Comparison of ENCODE assay signal across 2 cellular contexts in the genomic region with DNA sequence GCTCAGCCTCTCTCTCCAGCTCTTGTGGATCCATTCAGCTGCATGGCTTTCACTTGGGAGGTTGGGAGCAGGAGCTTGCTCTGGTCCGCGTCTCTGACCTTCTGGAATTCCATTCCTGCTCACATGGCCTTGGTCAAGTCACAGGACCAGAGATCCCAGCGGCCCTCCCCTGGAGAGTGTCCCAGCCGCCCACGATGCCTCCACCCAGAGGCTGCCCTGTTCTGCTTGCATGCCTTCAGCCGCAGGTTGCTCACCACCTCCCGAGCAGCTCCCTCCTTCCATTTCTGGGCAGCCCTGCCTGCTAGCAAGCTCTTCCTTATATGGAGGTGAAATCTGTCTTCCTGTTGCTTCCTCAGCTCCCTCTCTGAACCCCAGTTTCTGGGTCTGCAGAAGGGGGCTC.
TF ChIP-seq lines count a peak whose summit lies in the region.

No MANE protein-coding gene starts in this region.

TF ChIP-seq in HCT116, 20 proteins besides CTCF, POLR2A, EP300 and RAD21 (continued from another document):
- TF ChIP-seq, protein P1, sequence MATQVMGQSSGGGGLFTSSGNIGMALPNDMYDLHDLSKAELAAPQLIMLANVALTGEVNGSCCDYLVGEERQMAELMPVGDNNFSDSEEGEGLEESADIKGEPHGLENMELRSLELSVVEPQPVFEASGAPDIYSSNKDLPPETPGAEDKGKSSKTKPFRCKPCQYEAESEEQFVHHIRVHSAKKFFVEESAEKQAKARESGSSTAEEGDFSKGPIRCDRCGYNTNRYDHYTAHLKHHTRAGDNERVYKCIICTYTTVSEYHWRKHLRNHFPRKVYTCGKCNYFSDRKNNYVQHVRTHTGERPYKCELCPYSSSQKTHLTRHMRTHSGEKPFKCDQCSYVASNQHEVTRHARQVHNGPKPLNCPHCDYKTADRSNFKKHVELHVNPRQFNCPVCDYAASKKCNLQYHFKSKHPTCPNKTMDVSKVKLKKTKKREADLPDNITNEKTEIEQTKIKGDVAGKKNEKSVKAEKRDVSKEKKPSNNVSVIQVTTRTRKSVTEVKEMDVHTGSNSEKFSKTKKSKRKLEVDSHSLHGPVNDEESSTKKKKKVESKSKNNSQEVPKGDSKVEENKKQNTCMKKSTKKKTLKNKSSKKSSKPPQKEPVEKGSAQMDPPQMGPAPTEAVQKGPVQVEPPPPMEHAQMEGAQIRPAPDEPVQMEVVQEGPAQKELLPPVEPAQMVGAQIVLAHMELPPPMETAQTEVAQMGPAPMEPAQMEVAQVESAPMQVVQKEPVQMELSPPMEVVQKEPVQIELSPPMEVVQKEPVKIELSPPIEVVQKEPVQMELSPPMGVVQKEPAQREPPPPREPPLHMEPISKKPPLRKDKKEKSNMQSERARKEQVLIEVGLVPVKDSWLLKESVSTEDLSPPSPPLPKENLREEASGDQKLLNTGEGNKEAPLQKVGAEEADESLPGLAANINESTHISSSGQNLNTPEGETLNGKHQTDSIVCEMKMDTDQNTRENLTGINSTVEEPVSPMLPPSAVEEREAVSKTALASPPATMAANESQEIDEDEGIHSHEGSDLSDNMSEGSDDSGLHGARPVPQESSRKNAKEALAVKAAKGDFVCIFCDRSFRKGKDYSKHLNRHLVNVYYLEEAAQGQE (IDR thresholded peaks at IDR 0.05; ENCODE audit: low read depth): no peak
- TF ChIP-seq, protein P2, sequence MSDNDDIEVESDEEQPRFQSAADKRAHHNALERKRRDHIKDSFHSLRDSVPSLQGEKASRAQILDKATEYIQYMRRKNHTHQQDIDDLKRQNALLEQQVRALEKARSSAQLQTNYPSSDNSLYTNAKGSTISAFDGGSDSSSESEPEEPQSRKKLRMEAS (IDR thresholded peaks at IDR 0.05): no peak
- TF ChIP-seq ELF1 (IDR thresholded peaks at IDR 0.05; ENCODE audit: borderline replicate concordance, low read depth): no peak
- no peak for TF ChIP-seq FOSL1 (IDR thresholded peaks at IDR 0.05; ENCODE audit: low read depth)
- no peak for TF ChIP-seq CEBPB (IDR thresholded peaks at IDR 0.05; ENCODE audit: low read depth)
- TF ChIP-seq YY1 (IDR thresholded peaks at IDR 0.05; ENCODE audit: extremely low read depth, insufficient replicate concordance, low read depth, low read length): no peak
- TF ChIP-seq ZNF274 (IDR thresholded peaks at IDR 0.05; ENCODE audit: low read depth, low read length): no peak
- no peak for TF ChIP-seq SIN3A (IDR thresholded peaks at IDR 0.05; ENCODE audit: low read depth)

TF ChIP-seq in GM23338, 12 proteins besides CTCF, POLR2A, EP300 and RAD21 (continued from another document):
- TF ChIP-seq, protein P3, sequence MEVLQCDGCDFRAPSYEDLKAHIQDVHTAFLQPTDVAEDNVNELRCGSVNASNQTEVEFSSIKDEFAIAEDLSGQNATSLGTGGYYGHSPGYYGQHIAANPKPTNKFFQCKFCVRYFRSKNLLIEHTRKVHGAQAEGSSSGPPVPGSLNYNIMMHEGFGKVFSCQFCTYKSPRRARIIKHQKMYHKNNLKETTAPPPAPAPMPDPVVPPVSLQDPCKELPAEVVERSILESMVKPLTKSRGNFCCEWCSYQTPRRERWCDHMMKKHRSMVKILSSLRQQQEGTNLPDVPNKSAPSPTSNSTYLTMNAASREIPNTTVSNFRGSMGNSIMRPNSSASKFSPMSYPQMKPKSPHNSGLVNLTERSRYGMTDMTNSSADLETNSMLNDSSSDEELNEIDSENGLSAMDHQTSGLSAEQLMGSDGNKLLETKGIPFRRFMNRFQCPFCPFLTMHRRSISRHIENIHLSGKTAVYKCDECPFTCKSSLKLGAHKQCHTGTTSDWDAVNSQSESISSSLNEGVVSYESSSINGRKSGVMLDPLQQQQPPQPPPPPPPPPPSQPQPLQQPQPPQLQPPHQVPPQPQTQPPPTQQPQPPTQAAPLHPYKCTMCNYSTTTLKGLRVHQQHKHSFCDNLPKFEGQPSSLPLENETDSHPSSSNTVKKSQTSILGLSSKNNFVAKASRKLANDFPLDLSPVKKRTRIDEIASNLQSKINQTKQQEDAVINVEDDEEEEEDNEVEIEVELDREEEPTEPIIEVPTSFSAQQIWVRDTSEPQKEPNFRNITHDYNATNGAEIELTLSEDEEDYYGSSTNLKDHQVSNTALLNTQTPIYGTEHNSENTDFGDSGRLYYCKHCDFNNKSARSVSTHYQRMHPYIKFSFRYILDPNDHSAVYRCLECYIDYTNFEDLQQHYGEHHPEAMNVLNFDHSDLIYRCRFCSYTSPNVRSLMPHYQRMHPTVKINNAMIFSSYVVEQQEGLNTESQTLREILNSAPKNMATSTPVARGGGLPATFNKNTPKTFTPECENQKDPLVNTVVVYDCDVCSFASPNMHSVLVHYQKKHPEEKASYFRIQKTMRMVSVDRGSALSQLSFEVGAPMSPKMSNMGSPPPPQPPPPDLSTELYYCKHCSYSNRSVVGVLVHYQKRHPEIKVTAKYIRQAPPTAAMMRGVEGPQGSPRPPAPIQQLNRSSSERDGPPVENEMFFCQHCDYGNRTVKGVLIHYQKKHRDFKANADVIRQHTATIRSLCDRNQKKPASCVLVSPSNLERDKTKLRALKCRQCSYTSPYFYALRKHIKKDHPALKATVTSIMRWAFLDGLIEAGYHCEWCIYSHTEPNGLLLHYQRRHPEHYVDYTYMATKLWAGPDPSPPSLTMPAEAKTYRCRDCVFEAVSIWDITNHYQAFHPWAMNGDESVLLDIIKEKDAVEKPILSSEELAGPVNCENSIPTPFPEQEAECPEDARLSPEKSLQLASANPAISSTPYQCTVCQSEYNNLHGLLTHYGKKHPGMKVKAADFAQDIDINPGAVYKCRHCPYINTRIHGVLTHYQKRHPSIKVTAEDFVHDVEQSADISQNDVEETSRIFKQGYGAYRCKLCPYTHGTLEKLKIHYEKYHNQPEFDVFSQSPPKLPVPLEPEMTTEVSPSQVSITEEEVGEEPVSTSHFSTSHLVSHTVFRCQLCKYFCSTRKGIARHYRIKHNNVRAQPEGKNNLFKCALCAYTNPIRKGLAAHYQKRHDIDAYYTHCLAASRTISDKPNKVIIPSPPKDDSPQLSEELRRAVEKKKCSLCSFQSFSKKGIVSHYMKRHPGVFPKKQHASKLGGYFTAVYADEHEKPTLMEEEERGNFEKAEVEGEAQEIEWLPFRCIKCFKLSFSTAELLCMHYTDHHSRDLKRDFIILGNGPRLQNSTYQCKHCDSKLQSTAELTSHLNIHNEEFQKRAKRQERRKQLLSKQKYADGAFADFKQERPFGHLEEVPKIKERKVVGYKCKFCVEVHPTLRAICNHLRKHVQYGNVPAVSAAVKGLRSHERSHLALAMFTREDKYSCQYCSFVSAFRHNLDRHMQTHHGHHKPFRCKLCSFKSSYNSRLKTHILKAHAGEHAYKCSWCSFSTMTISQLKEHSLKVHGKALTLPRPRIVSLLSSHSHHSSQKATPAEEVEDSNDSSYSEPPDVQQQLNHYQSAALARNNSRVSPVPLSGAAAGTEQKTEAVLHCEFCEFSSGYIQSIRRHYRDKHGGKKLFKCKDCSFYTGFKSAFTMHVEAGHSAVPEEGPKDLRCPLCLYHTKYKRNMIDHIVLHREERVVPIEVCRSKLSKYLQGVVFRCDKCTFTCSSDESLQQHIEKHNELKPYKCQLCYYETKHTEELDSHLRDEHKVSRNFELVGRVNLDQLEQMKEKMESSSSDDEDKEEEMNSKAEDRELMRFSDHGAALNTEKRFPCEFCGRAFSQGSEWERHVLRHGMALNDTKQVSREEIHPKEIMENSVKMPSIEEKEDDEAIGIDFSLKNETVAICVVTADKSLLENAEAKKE (CRISPR knock-in tag; IDR thresholded peaks at IDR 0.05): no peak
- TF ChIP-seq CREB1 (CRISPR knock-in tag; IDR thresholded peaks at IDR 0.05; ENCODE audit: low read depth): no peak
- no peak for TF ChIP-seq NANOG (IDR thresholded peaks at IDR 0.05; ENCODE audit: borderline replicate concordance)
- no peak for TF ChIP-seq EZH2 (IDR thresholded peaks at IDR 0.05; ENCODE audit: low read depth, unreplicated experiment)
